Comparison of ENCODE assay signal across 15 cellular contexts in genomic region chr6:159557046-159557445, GRCh38.
DNase-seq lines count a peak whose midpoint lies in the region; ATAC-seq and TF ChIP-seq lines count a peak whose summit lies in the region.
"Had no signal": no experiment of that assay in that cellular context is flagged by ENCODE, and none has a peak within 500 bp of the region (broad histone marks: within the 10 kb centered on the region; RNA-seq: fewer than 3 reads in every experiment).

No MANE protein-coding gene starts in this region.

- no peaks in the 10 kb centered on the region for H3F3A ChIP-seq in SK-N-SH (replicated peaks; ENCODE audit: insufficient read depth)

- WGBS in sigmoid colon, 2 donors, result 65 to 70% methylated on average over 4 of the region's 4 CpGs
- WGBS in SK-N-SH (ENCODE audit: low lambda C conversion rate), result 5% methylated on average over 4 of the region's 4 CpGs

- intact Hi-C loops in left ventricle myocardium inferior (cut with micrococcal nuclease) (no loop called here), left cardiac atrium (cut with DNase I) (no loop called here), sigmoid colon (cut with DNase I) (no loop called here)

- no peaks in the 10 kb centered on the region for H3K9me2 ChIP-seq in SK-N-SH

- no peak for TF ChIP-seq CTCF in left ventricle myocardium inferior (IDR thresholded peaks at IDR 0.05; ENCODE audit: borderline replicate concordance)
- no peak for TF ChIP-seq CTCF in sigmoid colon (IDR thresholded peaks at IDR 0.05)
- no peak for TF ChIP-seq CTCF in SK-N-SH (IDR thresholded peaks at IDR 0.05)

- H3K9me3 ChIP-seq in left ventricle myocardium inferior (replicated peaks), result no peaks in the 10 kb centered on the region
- H3K9me3 ChIP-seq in sigmoid colon, result no peaks in the 10 kb centered on the region
- no peaks in the 10 kb centered on the region for H3K9me3 ChIP-seq in SK-N-SH
- H3K9me3 ChIP-seq: BLaER1, Caco-2 had no signal

- ATAC-seq in left cardiac atrium (no peak), GM21390 (IDR thresholded peaks at IDR 0.05; ENCODE audit: unreplicated experiment) (no peak)
- ATAC-seq: GM23338 had no signal

- no peak overlapping the region for H3K4me2 ChIP-seq in SK-N-SH
- H3K4me2 ChIP-seq: BLaER1, GM23338 had no signal

- no peak for TF ChIP-seq RAD21 in SK-N-SH (IDR thresholded peaks at IDR 0.05; ENCODE audit: low read length)

- no peaks in the 10 kb centered on the region for H3K36me3 ChIP-seq in left ventricle myocardium inferior
- no peaks in the 10 kb centered on the region for H3K36me3 ChIP-seq in sigmoid colon
- no peaks in the 10 kb centered on the region for H3K36me3 ChIP-seq in SK-N-SH (replicated peaks in 1 of 2; ENCODE audit: control insufficient read depth in 1 of 2, insufficient read depth in 2 of 2, low read length in 1 of 2)
- H3K36me3 ChIP-seq: BLaER1 had no signal

- CTCF ChIA-PET in SK-N-SH (lab: Yijun Ruan, JAX), result no interaction called here

- H3K27ac ChIP-seq in left ventricle myocardium inferior (replicated peaks), result peak overlapping the region; percentile 7
- peak overlapping the region in 1 of 4 donors; percentile 19 for H3K27ac ChIP-seq in sigmoid colon
- H3K27ac ChIP-seq in SK-N-SH (ENCODE audit: low read depth in 2 of 2, low read length in 1 of 2), result no peak overlapping the region
- H3K27ac ChIP-seq: 22Rv1, BLaER1, HL-60 had no signal

- POLR2A ChIA-PET in SK-N-SH (lab: Yijun Ruan, JAX), result no interaction called here

- H3K4me1 ChIP-seq in left ventricle myocardium inferior (no peaks in the 10 kb centered on the region), sigmoid colon (no peaks in the 10 kb centered on the region), SK-N-SH (ENCODE audit: control insufficient read depth in 1 of 2, insufficient read depth in 2 of 2, low read depth in 1 of 2, low read length in 1 of 2) (no peaks in the 10 kb centered on the region)
- H3K4me1 ChIP-seq: Caco-2 had no signal

- H4K20me1 ChIP-seq in SK-N-SH (ENCODE audit: insufficient read depth), result no peaks in the 10 kb centered on the region
- H4K20me1 ChIP-seq: BLaER1 had no signal

- TF ChIP-seq POLR2A in sigmoid colon (IDR thresholded peaks at IDR 0.05), result no peak

- H3K27me3 ChIP-seq in left ventricle myocardium inferior (ENCODE audit: low read depth) (no peaks in the 10 kb centered on the region), sigmoid colon (no peaks in the 10 kb centered on the region), SK-N-SH (ENCODE audit: insufficient read depth) (peaks cover 12% of the 10 kb centered on the region; the same call in 1 of the 2 replicates)
- H3K27me3 ChIP-seq: BLaER1 had no signal

- no peak overlapping the region for H2AFZ ChIP-seq in SK-N-SH (ENCODE audit: low read depth)
- H2AFZ ChIP-seq: GM23338 had no signal

- H3K79me2 ChIP-seq in SK-N-SH (ENCODE audit: insufficient read depth), result no peaks in the 10 kb centered on the region

- DNase-seq in DMS 273 (lab: John Stamatoyannopoulos, UW; ENCODE audit: unreplicated experiment) (peak; percentile 49), DMS 273 treated with DMSO at 0.1 percent for 48 hours (lab: John Stamatoyannopoulos, UW) (no peak), left ventricle myocardium inferior (no peak), left cardiac atrium (no peak), sigmoid colon (peak; percentile 78), SK-N-SH (no peak)
- DNase-seq: AML-193; Caco-2; CD8-positive, alpha-beta memory T cell; H7 had no signal

- TF ChIP-seq EP300 in sigmoid colon (IDR thresholded peaks at IDR 0.05) (no peak), SK-N-SH (IDR thresholded peaks at IDR 0.05; ENCODE audit: borderline replicate concordance in 1 of 2, low read depth in 1 of 2, low read length in 1 of 2) (no peak)

- H3K4me3 ChIP-seq in left ventricle myocardium inferior (no peak overlapping the region), sigmoid colon (no peak overlapping the region), SK-N-SH (ENCODE audit: low read depth in 2 of 2, low read length in 1 of 2) (no peak overlapping the region)
- H3K4me3 ChIP-seq: BLaER1, GM23338 had no signal

- H3K9ac ChIP-seq in SK-N-SH, result no peak overlapping the region
- H3K9ac ChIP-seq: BLaER1 had no signal

TF ChIP-seq in SK-N-SH, 30 proteins besides CTCF, POLR2A, EP300 and RAD21:
- TF ChIP-seq RCOR1 (IDR thresholded peaks at IDR 0.05; ENCODE audit: low read length), result no peak
- TF ChIP-seq SIN3A (IDR thresholded peaks at IDR 0.05; ENCODE audit: borderline replicate concordance, low read depth, low read length), result no peak
- TF ChIP-seq TAF1 (IDR thresholded peaks at IDR 0.05; ENCODE audit: borderline replicate concordance, low read depth, low read length), result no peak
- no peak for TF ChIP-seq USF1 (IDR thresholded peaks at IDR 0.05; ENCODE audit: borderline replicate concordance, low read depth)
- TF ChIP-seq ZBTB33 (IDR thresholded peaks at IDR 0.05; ENCODE audit: borderline replicate concordance, low read depth), result no peak
- TF ChIP-seq FOXM1 (IDR thresholded peaks at IDR 0.05; ENCODE audit: low read depth), result no peak
- TF ChIP-seq GABPA (IDR thresholded peaks at IDR 0.05; ENCODE audit: low read depth), result no peak
- TF ChIP-seq USF2 (IDR thresholded peaks at IDR 0.05; ENCODE audit: borderline replicate concordance, low read depth, low read length), result no peak
- TF ChIP-seq IRF3 (IDR thresholded peaks at IDR 0.05; ENCODE audit: low read depth, low read length), result no peak
- TF ChIP-seq MEF2A (IDR thresholded peaks at IDR 0.05; ENCODE audit: borderline replicate concordance, low read depth), result no peak
- no peak for TF ChIP-seq POLR2AphosphoS5 (IDR thresholded peaks at IDR 0.05; ENCODE audit: low read depth, low read length)
- TF ChIP-seq PBX3 (IDR thresholded peaks at IDR 0.05), result no peak
- TF ChIP-seq NRF1 (IDR thresholded peaks at IDR 0.05; ENCODE audit: low read depth, low read length), result no peak
- TF ChIP-seq TEAD4 (IDR thresholded peaks at IDR 0.05; ENCODE audit: borderline replicate concordance, insufficient read depth), result no peak
- no peak for TF ChIP-seq EZH2phosphoT487 (IDR thresholded peaks at IDR 0.05; ENCODE audit: borderline replicate concordance, low read depth)
- TF ChIP-seq JUND (IDR thresholded peaks at IDR 0.05), result no peak
TF ChIP-seq in SK-N-SH: peak in this region for 0.

Comparison
In these comparisons a context has a peak if more than half of its experiments do, and no peak if none do; other contexts are left out.
1. DNase-seq: peak in DMS 273 (single experiment) and sigmoid colon (single experiment); none in DMS 273 treated with DMSO at 0.1 percent for 48 hours (single experiment), left ventricle myocardium inferior (single experiment), left cardiac atrium (single experiment) and SK-N-SH (single experiment).